ENCODE assay signal across 14 cellular contexts in the genomic region with DNA sequence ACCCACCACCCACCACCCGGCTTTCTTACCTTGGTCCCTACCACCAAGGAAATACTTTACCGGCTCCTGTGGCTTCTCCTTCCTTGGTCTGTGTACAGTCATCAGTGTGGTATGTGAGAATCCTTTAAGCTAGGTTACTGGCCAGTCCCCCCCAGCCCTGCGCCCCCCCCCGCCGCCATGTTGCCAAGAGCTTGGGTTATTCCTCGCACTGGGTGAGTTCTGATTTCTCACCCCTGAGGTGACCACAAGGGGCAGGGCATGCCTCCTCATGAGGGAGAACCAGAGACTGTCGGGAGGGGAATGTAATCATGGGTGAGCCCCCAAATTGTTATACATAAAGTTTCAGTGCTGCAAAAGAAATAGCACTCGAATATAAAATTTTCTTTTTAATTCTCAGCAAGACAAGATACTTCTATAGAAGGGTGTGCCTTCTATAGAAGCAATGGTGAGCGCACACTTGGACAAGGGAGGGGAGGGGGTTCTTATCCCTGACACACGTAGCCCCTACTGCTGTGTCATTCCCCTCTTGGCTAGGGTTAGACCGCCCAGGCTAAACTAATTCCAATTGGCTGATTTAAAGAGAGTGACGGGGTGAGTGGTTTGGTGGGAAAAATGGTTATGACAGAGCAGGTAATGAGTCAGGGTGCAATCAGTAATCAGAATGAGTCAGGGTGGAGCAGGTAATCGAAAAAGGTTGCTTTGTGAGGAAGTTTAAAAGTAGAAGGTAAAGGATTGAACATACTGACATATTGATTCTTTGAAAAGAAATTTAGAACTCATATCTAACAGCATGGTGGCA.
DNase-seq lines count a peak whose midpoint lies in the region; ATAC-seq, FAIRE-seq and TF ChIP-seq lines count a peak whose summit lies in the region.
"Had no signal": no experiment of that assay in that cellular context is flagged by ENCODE, and none has a peak within 500 bp of the region (broad histone marks: within the 10 kb centered on the region; RNA-seq: fewer than 3 reads in every experiment).

No MANE protein-coding gene starts in this region.

- no peak overlapping the region for H3K27ac ChIP-seq in CD4-positive, alpha-beta memory T cell (ENCODE audit: low read depth, low read length)
- H3K27ac ChIP-seq: coronary artery, right atrium auricular region, testis had no signal

- ATAC-seq in HG03175 (IDR thresholded peaks at IDR 0.05; ENCODE audit: unreplicated experiment) = no peak

- H3K9me3 Mint-ChIP-seq in CD4-positive, alpha-beta memory T cell = peaks cover 0 to 18% (median 9%) of the 10 kb centered on the region in 8 donors
- H3K9me3 Mint-ChIP-seq in activated T-helper 1 cell treated with anti-CD3 and anti-CD28 coated beads, Interleukin-12 subunit alpha, Interleukin-12 subunit beta, Interleukin-2, Interleukin-4 antibody, amounts not matched to agents 30 ng/mL and 10 ng/mL and 1 ng/mL, durations not matched to agents 14 hours and 24 hours and 36 hours = peaks cover 5% of the 10 kb centered on the region

- 96% methylated on average over 11 to 13 of the region's 13 CpGs for WGBS in lower leg skin, 2 donors

- H3K36me3 Mint-ChIP-seq in CD4-positive, alpha-beta memory T cell = peaks cover 11 to 28% of the 10 kb centered on the region in 2 donors
- H3K36me3 Mint-ChIP-seq in activated T-helper 1 cell treated with anti-CD3 and anti-CD28 coated beads, Interleukin-12 subunit alpha, Interleukin-12 subunit beta, Interleukin-2, Interleukin-4 antibody, amounts not matched to agents 30 ng/mL and 10 ng/mL and 1 ng/mL, durations not matched to agents 14 hours and 24 hours and 36 hours (ENCODE audit: low read depth) = peaks cover 12% of the 10 kb centered on the region

- peaks cover 7% of the 10 kb centered on the region for H3K4me1 ChIP-seq in CD4-positive, alpha-beta memory T cell (ENCODE audit: insufficient read depth, low read length)
- H3K4me1 ChIP-seq: testis had no signal

- intact Hi-C loops in CD4-positive, alpha-beta memory T cell (cut with micrococcal nuclease) = no loop called here
- intact Hi-C loops in activated T-helper 1 cell treated with anti-CD3 and anti-CD28 coated beads, Interleukin-12 subunit alpha, Interleukin-12 subunit beta, Interleukin-2, Interleukin-4 antibody, amounts not matched to agents 30 ng/mL and 10 ng/mL and 1 ng/mL, durations not matched to agents 14 hours and 24 hours and 36 hours (cut with micrococcal nuclease) = no loop called here
- intact Hi-C loops in lower leg skin (cut with DNase I; ENCODE audit: low total_unique reads) = no loop called here

- no peaks in the 10 kb centered on the region for H3K9me3 ChIP-seq in CD4-positive, alpha-beta memory T cell (ENCODE audit: control insufficient read depth in 1 of 2, low read length in 2 of 2)
- H3K9me3 ChIP-seq: testis had no signal

- H3K4me3 Mint-ChIP-seq in CD4-positive, alpha-beta memory T cell = peak overlapping the region in 5 of 8 donors; percentile 2 to 77 (median 11)
- H3K4me3 Mint-ChIP-seq in activated T-helper 1 cell treated with anti-CD3 and anti-CD28 coated beads, Interleukin-12 subunit alpha, Interleukin-12 subunit beta, Interleukin-2, Interleukin-4 antibody, amounts not matched to agents 30 ng/mL and 10 ng/mL and 1 ng/mL, durations not matched to agents 14 hours and 24 hours and 36 hours = no peak overlapping the region

- peak overlapping the region in 1 of 7 donors; percentile 17 for H3K27ac Mint-ChIP-seq in CD4-positive, alpha-beta memory T cell
- peak overlapping the region; percentile 74 for H3K27ac Mint-ChIP-seq in activated T-helper 1 cell treated with anti-CD3 and anti-CD28 coated beads, Interleukin-12 subunit alpha, Interleukin-12 subunit beta, Interleukin-2, Interleukin-4 antibody, amounts not matched to agents 30 ng/mL and 10 ng/mL and 1 ng/mL, durations not matched to agents 14 hours and 24 hours and 36 hours

- DNase-seq in CD4-positive, alpha-beta memory T cell = no peak
- DNase-seq in H54 (ENCODE audit: insufficient read length, low spot score) (peak; percentile 4), islet precursor cell (peak; percentile 74), lower leg skin (ENCODE audit: low spot score in 2 of 2) (no peak), mesenteric fat pad (ENCODE audit: low spot score) (no peak), dermis blood vessel endothelial cell (no peak)
- no peak for DNase-seq in activated T-helper 1 cell treated with anti-CD3 and anti-CD28 coated beads, Interleukin-12 subunit alpha, Interleukin-12 subunit beta, Interleukin-2, Interleukin-4 antibody, amounts not matched to agents 30 ng/mL and 10 ng/mL and 1 ng/mL, durations not matched to agents 14 hours and 24 hours and 36 hours (ENCODE audit: low spot score)
- DNase-seq: activated gamma-delta T cell, NCI-H1048, NCI-H2227 treated with DMSO at 0.1 percent for 48 hours, testis had no signal

- POLR2A ChIA-PET in CD4-positive, alpha-beta memory T cell (lab: Charles Lee; ENCODE audit: partially characterized antibody) = no interaction called here

- no peaks in the 10 kb centered on the region for H3K36me3 ChIP-seq in CD4-positive, alpha-beta memory T cell (ENCODE audit: insufficient read depth, low read length)
- H3K36me3 ChIP-seq: right atrium auricular region had no signal

- H3K4me1 Mint-ChIP-seq in CD4-positive, alpha-beta memory T cell = peaks cover 22 to 70% (median 43%) of the 10 kb centered on the region in 4 donors
- peaks cover 28% of the 10 kb centered on the region for H3K4me1 Mint-ChIP-seq in activated T-helper 1 cell treated with anti-CD3 and anti-CD28 coated beads, Interleukin-12 subunit alpha, Interleukin-12 subunit beta, Interleukin-2, Interleukin-4 antibody, amounts not matched to agents 30 ng/mL and 10 ng/mL and 1 ng/mL, durations not matched to agents 14 hours and 24 hours and 36 hours (ENCODE audit: low read depth)

- CTCF ChIA-PET in CD4-positive, alpha-beta memory T cell (lab: Charles Lee; ENCODE audit: partially characterized antibody) = no interaction called here

- H3K27me3 ChIP-seq in CD4-positive, alpha-beta memory T cell (ENCODE audit: insufficient read depth, low read length) = no peaks in the 10 kb centered on the region
- H3K27me3 ChIP-seq: right atrium auricular region, testis had no signal

- no peaks in the 10 kb centered on the region for H3K27me3 Mint-ChIP-seq in CD4-positive, alpha-beta memory T cell
- H3K27me3 Mint-ChIP-seq in activated T-helper 1 cell treated with anti-CD3 and anti-CD28 coated beads, Interleukin-12 subunit alpha, Interleukin-12 subunit beta, Interleukin-2, Interleukin-4 antibody, amounts not matched to agents 30 ng/mL and 10 ng/mL and 1 ng/mL, durations not matched to agents 14 hours and 24 hours and 36 hours (ENCODE audit: insufficient read depth) = no peaks in the 10 kb centered on the region

- TF ChIP-seq POLR2A in H54 (IDR thresholded peaks at IDR 0.05; ENCODE audit: low read depth, low read length) = no peak
- no peak for TF ChIP-seq POLR2A in lower leg skin (IDR thresholded peaks at IDR 0.05)

- no peak for TF ChIP-seq CTCF in lower leg skin (IDR thresholded peaks at IDR 0.05)

- FAIRE-seq in H54 (lab: Jason Lieb, UNC) = no peak

- H3K4me3 ChIP-seq in CD4-positive, alpha-beta memory T cell (ENCODE audit: low read length in 2 of 2) = no peak overlapping the region
- no peak overlapping the region for H3K4me3 ChIP-seq in lower leg skin (ENCODE audit: low read depth, poor library complexity, severe bottlenecking)
- H3K4me3 ChIP-seq: coronary artery, right atrium auricular region, testis had no signal

Comparison
In these comparisons a context has a peak if more than half of its experiments do, and no peak if none do; other contexts are left out.
1. DNase-seq: peak in H54 (single experiment) and islet precursor cell (single experiment); none in CD4-positive, alpha-beta memory T cell (0 of 5), activated T-helper 1 cell treated with anti-CD3 and anti-CD28 coated beads, Interleukin-12 subunit alpha, Interleukin-12 subunit beta, Interleukin-2, Interleukin-4 antibody, amounts not matched to agents 30 ng/mL and 10 ng/mL and 1 ng/mL, durations not matched to agents 14 hours and 24 hours and 36 hours (single experiment), lower leg skin (0 of 2), mesenteric fat pad (single experiment) and dermis blood vessel endothelial cell (single experiment).